Comparison of ENCODE assay signal across 2 cellular contexts in the genomic region with DNA sequence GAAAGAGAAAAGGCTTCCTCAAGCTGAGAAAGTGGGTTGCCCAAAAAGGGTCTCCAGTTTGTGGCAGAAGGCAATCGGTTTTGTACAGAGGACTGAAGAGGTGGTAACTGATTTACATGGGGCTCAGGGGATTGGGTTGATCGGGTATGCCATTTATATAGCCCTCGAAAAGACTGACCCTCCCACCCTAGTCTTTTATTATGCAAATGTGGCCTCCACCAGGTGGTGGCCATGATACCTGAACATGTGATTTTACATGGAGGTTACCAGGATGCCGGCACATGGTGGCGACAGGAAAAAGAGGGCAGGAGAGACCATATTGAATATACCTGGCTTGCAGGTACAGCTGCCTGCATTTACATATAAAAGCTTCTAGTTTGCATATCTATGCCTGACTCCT.
TF ChIP-seq lines count a peak whose summit lies in the region.

No MANE protein-coding gene starts in this region.

TF ChIP-seq in GM23338, 12 proteins besides CTCF, POLR2A, EP300 and RAD21:
- TF ChIP-seq NANOG (IDR thresholded peaks at IDR 0.05; ENCODE audit: borderline replicate concordance): peak; percentile 62; the same call in 1 of the 2 replicates
- peak; percentile 47 for TF ChIP-seq POLR2AphosphoS5 (IDR thresholded peaks at IDR 0.05; ENCODE audit: low read depth)
- 0 out of 2 replicates have a peak, but pooled peaks have one; percentile 21 for TF ChIP-seq ZNF114 (CRISPR knock-in tag; IDR thresholded peaks at IDR 0.05)
- TF ChIP-seq EZH2 (IDR thresholded peaks at IDR 0.05; ENCODE audit: low read depth, unreplicated experiment): no peak
- TF ChIP-seq, protein P1, sequence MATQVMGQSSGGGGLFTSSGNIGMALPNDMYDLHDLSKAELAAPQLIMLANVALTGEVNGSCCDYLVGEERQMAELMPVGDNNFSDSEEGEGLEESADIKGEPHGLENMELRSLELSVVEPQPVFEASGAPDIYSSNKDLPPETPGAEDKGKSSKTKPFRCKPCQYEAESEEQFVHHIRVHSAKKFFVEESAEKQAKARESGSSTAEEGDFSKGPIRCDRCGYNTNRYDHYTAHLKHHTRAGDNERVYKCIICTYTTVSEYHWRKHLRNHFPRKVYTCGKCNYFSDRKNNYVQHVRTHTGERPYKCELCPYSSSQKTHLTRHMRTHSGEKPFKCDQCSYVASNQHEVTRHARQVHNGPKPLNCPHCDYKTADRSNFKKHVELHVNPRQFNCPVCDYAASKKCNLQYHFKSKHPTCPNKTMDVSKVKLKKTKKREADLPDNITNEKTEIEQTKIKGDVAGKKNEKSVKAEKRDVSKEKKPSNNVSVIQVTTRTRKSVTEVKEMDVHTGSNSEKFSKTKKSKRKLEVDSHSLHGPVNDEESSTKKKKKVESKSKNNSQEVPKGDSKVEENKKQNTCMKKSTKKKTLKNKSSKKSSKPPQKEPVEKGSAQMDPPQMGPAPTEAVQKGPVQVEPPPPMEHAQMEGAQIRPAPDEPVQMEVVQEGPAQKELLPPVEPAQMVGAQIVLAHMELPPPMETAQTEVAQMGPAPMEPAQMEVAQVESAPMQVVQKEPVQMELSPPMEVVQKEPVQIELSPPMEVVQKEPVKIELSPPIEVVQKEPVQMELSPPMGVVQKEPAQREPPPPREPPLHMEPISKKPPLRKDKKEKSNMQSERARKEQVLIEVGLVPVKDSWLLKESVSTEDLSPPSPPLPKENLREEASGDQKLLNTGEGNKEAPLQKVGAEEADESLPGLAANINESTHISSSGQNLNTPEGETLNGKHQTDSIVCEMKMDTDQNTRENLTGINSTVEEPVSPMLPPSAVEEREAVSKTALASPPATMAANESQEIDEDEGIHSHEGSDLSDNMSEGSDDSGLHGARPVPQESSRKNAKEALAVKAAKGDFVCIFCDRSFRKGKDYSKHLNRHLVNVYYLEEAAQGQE (IDR thresholded peaks at IDR 0.05; ENCODE audit: unreplicated experiment): no peak
- no peak for TF ChIP-seq ZNF331 (CRISPR knock-in tag; IDR thresholded peaks at IDR 0.05; ENCODE audit: low read depth)
- TF ChIP-seq, protein P2, sequence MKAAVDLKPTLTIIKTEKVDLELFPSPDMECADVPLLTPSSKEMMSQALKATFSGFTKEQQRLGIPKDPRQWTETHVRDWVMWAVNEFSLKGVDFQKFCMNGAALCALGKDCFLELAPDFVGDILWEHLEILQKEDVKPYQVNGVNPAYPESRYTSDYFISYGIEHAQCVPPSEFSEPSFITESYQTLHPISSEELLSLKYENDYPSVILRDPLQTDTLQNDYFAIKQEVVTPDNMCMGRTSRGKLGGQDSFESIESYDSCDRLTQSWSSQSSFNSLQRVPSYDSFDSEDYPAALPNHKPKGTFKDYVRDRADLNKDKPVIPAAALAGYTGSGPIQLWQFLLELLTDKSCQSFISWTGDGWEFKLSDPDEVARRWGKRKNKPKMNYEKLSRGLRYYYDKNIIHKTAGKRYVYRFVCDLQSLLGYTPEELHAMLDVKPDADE (IDR thresholded peaks at IDR 0.05): no peak
- no peak for TF ChIP-seq JUNB (IDR thresholded peaks at IDR 0.05; ENCODE audit: unreplicated experiment)
- TF ChIP-seq STAT1 (IDR thresholded peaks at IDR 0.05; ENCODE audit: unreplicated experiment): no peak

TF ChIP-seq in H1, 55 proteins besides CTCF, POLR2A, EP300 and RAD21 (continues in another document):
- TF ChIP-seq CBX5 (IDR thresholded peaks at IDR 0.05; ENCODE audit: low read depth, low read length): no peak
- TF ChIP-seq NANOG (IDR thresholded peaks at IDR 0.05; ENCODE audit: insufficient read depth, low read depth, low read length, poor library complexity, severe bottlenecking): no peak
- TF ChIP-seq SIN3A (conservative IDR thresholded peaks at IDR 0.05 in 1 of 2, IDR thresholded peaks at IDR 0.05 in 1 of 2; ENCODE audit: low read depth in 1 of 2, low read length in 2 of 2): peak; percentile 28 to 53; a peak in 1 of 4 replicates
- TF ChIP-seq ZNF274 (IDR thresholded peaks at IDR 0.05; ENCODE audit: borderline replicate concordance, extremely low read depth, low read length): no peak
- no peak for TF ChIP-seq KDM4A (IDR thresholded peaks at IDR 0.05; ENCODE audit: low read depth, low read length, severe bottlenecking)
- no peak for TF ChIP-seq FOSL1 (IDR thresholded peaks at IDR 0.05; ENCODE audit: insufficient read depth, low read depth, low read length)
- TF ChIP-seq SIX5 (IDR thresholded peaks at IDR 0.05; ENCODE audit: low read depth, low read length): no peak
- TF ChIP-seq GTF2F1 (IDR thresholded peaks at IDR 0.05; ENCODE audit: borderline replicate concordance, low read depth, low read length): 0 out of 2 replicates have a peak, but pooled peaks have one; percentile 60
- no peak for TF ChIP-seq CHD2 (IDR thresholded peaks at IDR 0.05; ENCODE audit: low read length)
- no peak for TF ChIP-seq CREB1 (IDR thresholded peaks at IDR 0.05)
- no peak for TF ChIP-seq CEBPB (IDR thresholded peaks at IDR 0.05; ENCODE audit: low read depth, low read length)
- TF ChIP-seq RXRA (IDR thresholded peaks at IDR 0.05; ENCODE audit: insufficient read depth, low read depth, low read length): no peak
- TF ChIP-seq HDAC6 (IDR thresholded peaks at IDR 0.05; ENCODE audit: low read depth, low read length): no peak
- TF ChIP-seq, protein P3, sequence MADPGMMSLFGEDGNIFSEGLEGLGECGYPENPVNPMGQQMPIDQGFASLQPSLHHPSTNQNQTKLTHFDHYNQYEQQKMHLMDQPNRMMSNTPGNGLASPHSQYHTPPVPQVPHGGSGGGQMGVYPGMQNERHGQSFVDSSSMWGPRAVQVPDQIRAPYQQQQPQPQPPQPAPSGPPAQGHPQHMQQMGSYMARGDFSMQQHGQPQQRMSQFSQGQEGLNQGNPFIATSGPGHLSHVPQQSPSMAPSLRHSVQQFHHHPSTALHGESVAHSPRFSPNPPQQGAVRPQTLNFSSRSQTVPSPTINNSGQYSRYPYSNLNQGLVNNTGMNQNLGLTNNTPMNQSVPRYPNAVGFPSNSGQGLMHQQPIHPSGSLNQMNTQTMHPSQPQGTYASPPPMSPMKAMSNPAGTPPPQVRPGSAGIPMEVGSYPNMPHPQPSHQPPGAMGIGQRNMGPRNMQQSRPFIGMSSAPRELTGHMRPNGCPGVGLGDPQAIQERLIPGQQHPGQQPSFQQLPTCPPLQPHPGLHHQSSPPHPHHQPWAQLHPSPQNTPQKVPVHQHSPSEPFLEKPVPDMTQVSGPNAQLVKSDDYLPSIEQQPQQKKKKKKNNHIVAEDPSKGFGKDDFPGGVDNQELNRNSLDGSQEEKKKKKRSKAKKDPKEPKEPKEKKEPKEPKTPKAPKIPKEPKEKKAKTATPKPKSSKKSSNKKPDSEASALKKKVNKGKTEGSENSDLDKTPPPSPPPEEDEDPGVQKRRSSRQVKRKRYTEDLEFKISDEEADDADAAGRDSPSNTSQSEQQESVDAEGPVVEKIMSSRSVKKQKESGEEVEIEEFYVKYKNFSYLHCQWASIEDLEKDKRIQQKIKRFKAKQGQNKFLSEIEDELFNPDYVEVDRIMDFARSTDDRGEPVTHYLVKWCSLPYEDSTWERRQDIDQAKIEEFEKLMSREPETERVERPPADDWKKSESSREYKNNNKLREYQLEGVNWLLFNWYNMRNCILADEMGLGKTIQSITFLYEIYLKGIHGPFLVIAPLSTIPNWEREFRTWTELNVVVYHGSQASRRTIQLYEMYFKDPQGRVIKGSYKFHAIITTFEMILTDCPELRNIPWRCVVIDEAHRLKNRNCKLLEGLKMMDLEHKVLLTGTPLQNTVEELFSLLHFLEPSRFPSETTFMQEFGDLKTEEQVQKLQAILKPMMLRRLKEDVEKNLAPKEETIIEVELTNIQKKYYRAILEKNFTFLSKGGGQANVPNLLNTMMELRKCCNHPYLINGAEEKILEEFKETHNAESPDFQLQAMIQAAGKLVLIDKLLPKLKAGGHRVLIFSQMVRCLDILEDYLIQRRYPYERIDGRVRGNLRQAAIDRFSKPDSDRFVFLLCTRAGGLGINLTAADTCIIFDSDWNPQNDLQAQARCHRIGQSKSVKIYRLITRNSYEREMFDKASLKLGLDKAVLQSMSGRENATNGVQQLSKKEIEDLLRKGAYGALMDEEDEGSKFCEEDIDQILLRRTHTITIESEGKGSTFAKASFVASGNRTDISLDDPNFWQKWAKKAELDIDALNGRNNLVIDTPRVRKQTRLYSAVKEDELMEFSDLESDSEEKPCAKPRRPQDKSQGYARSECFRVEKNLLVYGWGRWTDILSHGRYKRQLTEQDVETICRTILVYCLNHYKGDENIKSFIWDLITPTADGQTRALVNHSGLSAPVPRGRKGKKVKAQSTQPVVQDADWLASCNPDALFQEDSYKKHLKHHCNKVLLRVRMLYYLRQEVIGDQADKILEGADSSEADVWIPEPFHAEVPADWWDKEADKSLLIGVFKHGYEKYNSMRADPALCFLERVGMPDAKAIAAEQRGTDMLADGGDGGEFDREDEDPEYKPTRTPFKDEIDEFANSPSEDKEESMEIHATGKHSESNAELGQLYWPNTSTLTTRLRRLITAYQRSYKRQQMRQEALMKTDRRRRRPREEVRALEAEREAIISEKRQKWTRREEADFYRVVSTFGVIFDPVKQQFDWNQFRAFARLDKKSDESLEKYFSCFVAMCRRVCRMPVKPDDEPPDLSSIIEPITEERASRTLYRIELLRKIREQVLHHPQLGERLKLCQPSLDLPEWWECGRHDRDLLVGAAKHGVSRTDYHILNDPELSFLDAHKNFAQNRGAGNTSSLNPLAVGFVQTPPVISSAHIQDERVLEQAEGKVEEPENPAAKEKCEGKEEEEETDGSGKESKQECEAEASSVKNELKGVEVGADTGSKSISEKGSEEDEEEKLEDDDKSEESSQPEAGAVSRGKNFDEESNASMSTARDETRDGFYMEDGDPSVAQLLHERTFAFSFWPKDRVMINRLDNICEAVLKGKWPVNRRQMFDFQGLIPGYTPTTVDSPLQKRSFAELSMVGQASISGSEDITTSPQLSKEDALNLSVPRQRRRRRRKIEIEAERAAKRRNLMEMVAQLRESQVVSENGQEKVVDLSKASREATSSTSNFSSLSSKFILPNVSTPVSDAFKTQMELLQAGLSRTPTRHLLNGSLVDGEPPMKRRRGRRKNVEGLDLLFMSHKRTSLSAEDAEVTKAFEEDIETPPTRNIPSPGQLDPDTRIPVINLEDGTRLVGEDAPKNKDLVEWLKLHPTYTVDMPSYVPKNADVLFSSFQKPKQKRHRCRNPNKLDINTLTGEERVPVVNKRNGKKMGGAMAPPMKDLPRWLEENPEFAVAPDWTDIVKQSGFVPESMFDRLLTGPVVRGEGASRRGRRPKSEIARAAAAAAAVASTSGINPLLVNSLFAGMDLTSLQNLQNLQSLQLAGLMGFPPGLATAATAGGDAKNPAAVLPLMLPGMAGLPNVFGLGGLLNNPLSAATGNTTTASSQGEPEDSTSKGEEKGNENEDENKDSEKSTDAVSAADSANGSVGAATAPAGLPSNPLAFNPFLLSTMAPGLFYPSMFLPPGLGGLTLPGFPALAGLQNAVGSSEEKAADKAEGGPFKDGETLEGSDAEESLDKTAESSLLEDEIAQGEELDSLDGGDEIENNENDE (IDR thresholded peaks at IDR 0.05; ENCODE audit: insufficient replicate concordance, low read length): no peak
- TF ChIP-seq KDM5A (IDR thresholded peaks at IDR 0.05; ENCODE audit: low read length): no peak
- TF ChIP-seq, protein P4, sequence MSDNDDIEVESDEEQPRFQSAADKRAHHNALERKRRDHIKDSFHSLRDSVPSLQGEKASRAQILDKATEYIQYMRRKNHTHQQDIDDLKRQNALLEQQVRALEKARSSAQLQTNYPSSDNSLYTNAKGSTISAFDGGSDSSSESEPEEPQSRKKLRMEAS (IDR thresholded peaks at IDR 0.05): peak; percentile 98
- no peak for TF ChIP-seq EGR1 (IDR thresholded peaks at IDR 0.05; ENCODE audit: borderline replicate concordance, low read depth, low read length)
- TF ChIP-seq, protein P5, sequence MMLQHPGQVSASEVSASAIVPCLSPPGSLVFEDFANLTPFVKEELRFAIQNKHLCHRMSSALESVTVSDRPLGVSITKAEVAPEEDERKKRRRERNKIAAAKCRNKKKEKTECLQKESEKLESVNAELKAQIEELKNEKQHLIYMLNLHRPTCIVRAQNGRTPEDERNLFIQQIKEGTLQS (IDR thresholded peaks at IDR 0.05; ENCODE audit: insufficient read depth, low read depth, low read length): no peak
- TF ChIP-seq, protein P6, sequence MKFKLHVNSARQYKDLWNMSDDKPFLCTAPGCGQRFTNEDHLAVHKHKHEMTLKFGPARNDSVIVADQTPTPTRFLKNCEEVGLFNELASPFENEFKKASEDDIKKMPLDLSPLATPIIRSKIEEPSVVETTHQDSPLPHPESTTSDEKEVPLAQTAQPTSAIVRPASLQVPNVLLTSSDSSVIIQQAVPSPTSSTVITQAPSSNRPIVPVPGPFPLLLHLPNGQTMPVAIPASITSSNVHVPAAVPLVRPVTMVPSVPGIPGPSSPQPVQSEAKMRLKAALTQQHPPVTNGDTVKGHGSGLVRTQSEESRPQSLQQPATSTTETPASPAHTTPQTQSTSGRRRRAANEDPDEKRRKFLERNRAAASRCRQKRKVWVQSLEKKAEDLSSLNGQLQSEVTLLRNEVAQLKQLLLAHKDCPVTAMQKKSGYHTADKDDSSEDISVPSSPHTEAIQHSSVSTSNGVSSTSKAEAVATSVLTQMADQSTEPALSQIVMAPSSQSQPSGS (IDR thresholded peaks at IDR 0.05; ENCODE audit: low read length): no peak
- TF ChIP-seq YY1 (IDR thresholded peaks at IDR 0.05; ENCODE audit: low read depth, low read length): peak; percentile 94
- TF ChIP-seq JUN (IDR thresholded peaks at IDR 0.05; ENCODE audit: low read depth, low read length): no peak
- TF ChIP-seq CBX8 (IDR thresholded peaks at IDR 0.05; ENCODE audit: borderline replicate concordance, low read depth, low read length): no peak
- TF ChIP-seq CTBP2 (IDR thresholded peaks at IDR 0.05; ENCODE audit: borderline replicate concordance, insufficient read depth, insufficient read length, low read length): no peak
- TF ChIP-seq TEAD4 (IDR thresholded peaks at IDR 0.05; ENCODE audit: low read depth, low read length): 0 out of 2 replicates have a peak, but pooled peaks have one; percentile 9
- peak; percentile 89 for TF ChIP-seq TBP (IDR thresholded peaks at IDR 0.05; ENCODE audit: low read depth, low read length)
- no peak for TF ChIP-seq NRF1 (IDR thresholded peaks at IDR 0.05; ENCODE audit: low read depth, low read length)
- TF ChIP-seq, protein P7, sequence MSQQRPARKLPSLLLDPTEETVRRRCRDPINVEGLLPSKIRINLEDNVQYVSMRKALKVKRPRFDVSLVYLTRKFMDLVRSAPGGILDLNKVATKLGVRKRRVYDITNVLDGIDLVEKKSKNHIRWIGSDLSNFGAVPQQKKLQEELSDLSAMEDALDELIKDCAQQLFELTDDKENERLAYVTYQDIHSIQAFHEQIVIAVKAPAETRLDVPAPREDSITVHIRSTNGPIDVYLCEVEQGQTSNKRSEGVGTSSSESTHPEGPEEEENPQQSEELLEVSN (IDR thresholded peaks at IDR 0.05): peak; percentile 81
- TF ChIP-seq SRF (IDR thresholded peaks at IDR 0.05; ENCODE audit: low read depth, low read length): no peak
- no peak for TF ChIP-seq SAP30 (IDR thresholded peaks at IDR 0.05; ENCODE audit: insufficient read depth, insufficient replicate concordance, low read length)
- no peak for TF ChIP-seq RNF2 (IDR thresholded peaks at IDR 0.05; ENCODE audit: borderline replicate concordance, low read depth, low read length, missing control alignments, poor library complexity, severe bottlenecking)
- TF ChIP-seq SP1 (IDR thresholded peaks at IDR 0.05; ENCODE audit: low read depth, low read length): peak; percentile 79
- TF ChIP-seq, protein P8, sequence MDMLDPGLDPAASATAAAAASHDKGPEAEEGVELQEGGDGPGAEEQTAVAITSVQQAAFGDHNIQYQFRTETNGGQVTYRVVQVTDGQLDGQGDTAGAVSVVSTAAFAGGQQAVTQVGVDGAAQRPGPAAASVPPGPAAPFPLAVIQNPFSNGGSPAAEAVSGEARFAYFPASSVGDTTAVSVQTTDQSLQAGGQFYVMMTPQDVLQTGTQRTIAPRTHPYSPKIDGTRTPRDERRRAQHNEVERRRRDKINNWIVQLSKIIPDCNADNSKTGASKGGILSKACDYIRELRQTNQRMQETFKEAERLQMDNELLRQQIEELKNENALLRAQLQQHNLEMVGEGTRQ (IDR thresholded peaks at IDR 0.05; ENCODE audit: low read length): peak; percentile 54
- TF ChIP-seq SUZ12 (IDR thresholded peaks at IDR 0.05; ENCODE audit: low read length): no peak
- no peak for TF ChIP-seq BRCA1 (IDR thresholded peaks at IDR 0.05; ENCODE audit: low read depth, low read length)
- peak; percentile 71 for TF ChIP-seq POLR2AphosphoS5 (IDR thresholded peaks at IDR 0.05; ENCODE audit: low read depth, low read length)
